In genomic region chr5:52798952-52799351, GRCh38 we compare ENCODE assay signal across 8 cellular contexts. TPM values are rescaled to one million over a fixed set of nuclear protein-coding genes. Genes with fewer than 3 reads are reported as not detected.
DNase-seq lines count a peak whose midpoint lies in the region; ATAC-seq, FAIRE-seq and TF ChIP-seq lines count a peak whose summit lies in the region.

No MANE protein-coding gene starts in this region.

- peak overlapping the region; percentile 87 for H3K4me3 Mint-ChIP-seq in progenitor cell of endocrine pancreas (ENCODE audit: low read depth)

- H3K4me3 ChIP-seq in GM08714 (ENCODE audit: low read length) (peak overlapping the region; percentile 83), Panc1 (ENCODE audit: low read depth in 2 of 2, low read length in 2 of 2) (peak overlapping the region; percentile 73 to 94), esophagus (ENCODE audit: low read depth in 1 of 2, low read length in 2 of 2) (peak overlapping the region; percentile 75 to 82)

- no peaks in the 10 kb centered on the region for H3K9me3 Mint-ChIP-seq in progenitor cell of endocrine pancreas (ENCODE audit: low read depth)

- DNase-seq in Panc1 (ENCODE audit: low read depth, low spot score) (no peak), progenitor cell of endocrine pancreas (ENCODE audit: low spot score, unreplicated experiment) (no peak), frontal cortex (ENCODE audit: low spot score in 2 of 2) (no peak), T-helper 9 cell (no peak), NCI-H1105 treated with DMSO at 0.1 percent for 48 hours (lab: John Stamatoyannopoulos, UW) (no peak)

- peaks cover 1% of the 10 kb centered on the region for H3K36me3 Mint-ChIP-seq in progenitor cell of endocrine pancreas (ENCODE audit: insufficient read depth)

- in situ Hi-C loops in Panc1 (cut with HindIII; ENCODE audit: low pct_unique_long_range_greater_than_20kb, low sequenced_read_pairs): no loop called here

- H3K27ac Mint-ChIP-seq in progenitor cell of endocrine pancreas: peak overlapping the region; percentile 98

- H3K4me1 ChIP-seq in Panc1 (ENCODE audit: control insufficient read depth, insufficient read depth, low read length) (peaks cover 24% of the 10 kb centered on the region), esophagus (ENCODE audit: control insufficient read depth in 2 of 2, insufficient read depth in 2 of 2, low read length in 1 of 2) (peaks cover 0 to 2% of the 10 kb centered on the region in 2 donors)

- BruUV-seq in Panc1 (replicated peaks; lab: Mats Ljungman, UMichigan): no TSS peak

- intact Hi-C loops in Panc1 (cut with micrococcal nuclease; ENCODE audit: unreplicated experiment): no loop called here

- H3K27ac ChIP-seq in Panc1 (ENCODE audit: low read length) (peak overlapping the region; percentile 86), esophagus (ENCODE audit: low read depth in 2 of 2, low read length in 1 of 2) (peak overlapping the region; percentile 97 to 99)

- CTCF ChIA-PET in Panc1 (lab: Charles Lee): interaction anchor here (0.6 to 2.1 kb wide), 2 partner anchors 11 to 117 kb away, joined by 7 to 8 read pairs; partner anchors contain the start of genes ITGA1 and PELO

- no peaks in the 10 kb centered on the region; the same call in 1 of the 2 replicates for H3K27me3 ChIP-seq in Panc1 (ENCODE audit: control insufficient read depth, insufficient read depth, low read length)
- no peaks in the 10 kb centered on the region for H3K27me3 ChIP-seq in esophagus (ENCODE audit: control insufficient read depth in 1 of 2, insufficient read depth in 2 of 2, low read length in 2 of 2)

- TF ChIP-seq CTCF in Panc1 (IDR thresholded peaks at IDR 0.05) (no peak), progenitor cell of endocrine pancreas (IDR thresholded peaks at IDR 0.05; ENCODE audit: unreplicated experiment) (no peak)

- H3K9me3 ChIP-seq in Panc1 (ENCODE audit: control insufficient read depth, insufficient read depth, low read depth, low read length): no peaks in the 10 kb centered on the region
- H3K9me3 ChIP-seq in esophagus (ENCODE audit: control insufficient read depth in 2 of 2, insufficient read depth in 1 of 2, low read depth in 1 of 2, low read length in 1 of 2): no peaks in the 10 kb centered on the region

- FAIRE-seq in frontal cortex (lab: Jason Lieb, UNC): no peak

- no peaks in the 10 kb centered on the region for H3K27me3 Mint-ChIP-seq in progenitor cell of endocrine pancreas

- peaks cover 38% of the 10 kb centered on the region for H3K4me1 Mint-ChIP-seq in progenitor cell of endocrine pancreas (ENCODE audit: low read depth)

- H3K36me3 ChIP-seq in Panc1 (ENCODE audit: control insufficient read depth, insufficient read depth, low read length) (peaks cover 16% of the 10 kb centered on the region), esophagus (ENCODE audit: control insufficient read depth in 2 of 2, insufficient read depth in 2 of 2, low read length in 1 of 2) (peaks cover 0 to 4% of the 10 kb centered on the region in 2 donors)

- no peak for ATAC-seq in Panc1
- ATAC-seq in GM19395 (IDR thresholded peaks at IDR 0.05; ENCODE audit: unreplicated experiment): no peak

- POLR2A ChIA-PET in Panc1 (lab: Charles Lee): no interaction called here

- WGBS in esophagus, 2 donors: 9% methylated on average over 4 of the region's 4 CpGs

RNA-seq across cellular contexts. Expression of gene ITGA1, which starts 11.2 kb away (rescaled TPM):
- 1.6 TPM for total RNA-seq in Panc1 (2021; ENCODE audit: unreplicated experiment)
- polyA plus RNA-seq in Panc1 (2012; ENCODE audit: insufficient read length): 0.06 TPM
- 1 to 10 TPM; 5.3 to 7.7 TPM for polyA plus RNA-seq in esophagus
- 6.4 and 7.8 TPM in 2 replicates for total RNA-seq in progenitor cell of endocrine pancreas
- total RNA-seq in frontal cortex: 4.5 TPM

RNA-seq across cellular contexts. Expression of gene PELO, which starts 11.2 kb away (rescaled TPM):
- total RNA-seq in Panc1 (2021; ENCODE audit: unreplicated experiment): 12.4 TPM
- polyA plus RNA-seq in Panc1 (2012; ENCODE audit: insufficient read length): 9.4 TPM
- 10 to 100 TPM in 1 of 2 donors, 1 to 10 TPM in 1; 3.9 to 12.5 TPM for polyA plus RNA-seq in esophagus
- total RNA-seq in progenitor cell of endocrine pancreas: 11.0 and 11.8 TPM in 2 replicates
- 33.0 TPM for total RNA-seq in frontal cortex
